ENCODE assay signal across 8 cellular contexts in genomic region chr12:131897276-131897675, GRCh38. TPM values are rescaled to one million over a fixed set of nuclear protein-coding genes. Genes with fewer than 3 reads are reported as not detected.
DNase-seq lines count a peak whose midpoint lies in the region; ATAC-seq and TF ChIP-seq lines count a peak whose summit lies in the region.

No MANE protein-coding gene starts in this region.

- peaks cover 0 to 2% of the 10 kb centered on the region in 2 donors for H3K27me3 Mint-ChIP-seq in CD8-positive, alpha-beta memory T cell
- no peaks in the 10 kb centered on the region for H3K27me3 Mint-ChIP-seq in T-helper 17 cell

- DNase-seq in CD8-positive, alpha-beta memory T cell, result no peak
- DNase-seq in T-helper 17 cell (no peak), left ventricle myocardium inferior (no peak), KG1 (lab: John Stamatoyannopoulos, UW) (no peak), smooth muscle cell (lab: John Stamatoyannopoulos, UW; ENCODE audit: unreplicated experiment) (no peak), NCI-H345 treated with DMSO at 0.1 percent for 48 hours (lab: John Stamatoyannopoulos, UW; ENCODE audit: unreplicated experiment) (no peak), activated gamma-delta T cell (lab: John Stamatoyannopoulos, UW) (no peak)

- H3K9me3 ChIP-seq in CD8-positive, alpha-beta memory T cell (ENCODE audit: low read length), result no peaks in the 10 kb centered on the region
- H3K9me3 ChIP-seq in T-helper 17 cell (ENCODE audit: control insufficient read depth, low read length, poor library complexity, severe bottlenecking) (no peaks in the 10 kb centered on the region), left ventricle myocardium inferior (replicated peaks) (no peaks in the 10 kb centered on the region), smooth muscle cell (replicated peaks; ENCODE audit: low read depth) (no peaks in the 10 kb centered on the region)

- TF ChIP-seq CTCF in left ventricle myocardium inferior (IDR thresholded peaks at IDR 0.05; ENCODE audit: borderline replicate concordance) (no peak), smooth muscle cell (IDR thresholded peaks at IDR 0.05; ENCODE audit: borderline replicate concordance, insufficient read depth, poor library complexity, severe bottlenecking) (no peak)

- POLR2A ChIA-PET in CD8-positive, alpha-beta memory T cell (lab: Charles Lee), result no interaction called here

- no peaks in the 10 kb centered on the region for H3K27me3 ChIP-seq in CD8-positive, alpha-beta memory T cell (ENCODE audit: insufficient read depth, low read length, poor library complexity, severe bottlenecking)
- H3K27me3 ChIP-seq in left ventricle myocardium inferior (ENCODE audit: low read depth) (no peaks in the 10 kb centered on the region), rectal smooth muscle tissue (ENCODE audit: control insufficient read depth, insufficient read depth, low read length) (no peaks in the 10 kb centered on the region), smooth muscle cell (ENCODE audit: low read depth) (no peaks in the 10 kb centered on the region)

- H3K4me2 ChIP-seq in smooth muscle cell, result no peak overlapping the region

- H3K36me3 Mint-ChIP-seq in CD8-positive, alpha-beta memory T cell, result peaks cover 0 to 9% (median 1%) of the 10 kb centered on the region in 3 donors
- H3K36me3 Mint-ChIP-seq in T-helper 17 cell (ENCODE audit: low read depth), result no peaks in the 10 kb centered on the region

- H3K9me3 Mint-ChIP-seq in CD8-positive, alpha-beta memory T cell, result no peaks in the 10 kb centered on the region

- H4K20me1 ChIP-seq in smooth muscle cell (ENCODE audit: low read depth), result peaks cover 70% of the 10 kb centered on the region

- H3K4me1 ChIP-seq in CD8-positive, alpha-beta memory T cell (ENCODE audit: insufficient read depth, low read length), result peaks cover 16% of the 10 kb centered on the region
- H3K4me1 ChIP-seq in left ventricle myocardium inferior, result peaks cover 71% of the 10 kb centered on the region
- H3K4me1 ChIP-seq in rectal smooth muscle tissue (ENCODE audit: control insufficient read depth, insufficient read depth, low read length), result peaks cover 12% of the 10 kb centered on the region
- H3K4me1 ChIP-seq in smooth muscle cell (ENCODE audit: low read depth), result peaks cover 16% of the 10 kb centered on the region

- H3F3A ChIP-seq in smooth muscle cell (ENCODE audit: low read depth), result peaks cover 4% of the 10 kb centered on the region

- no peak for ATAC-seq in T-helper 17 cell

- peak overlapping the region; percentile 34 to 82 (median 53) for H3K4me3 Mint-ChIP-seq in CD8-positive, alpha-beta memory T cell
- H3K4me3 Mint-ChIP-seq in T-helper 17 cell, result peak overlapping the region; percentile 93

- H3K27ac Mint-ChIP-seq in CD8-positive, alpha-beta memory T cell, result peak overlapping the region in 3 of 8 donors; percentile 36 to 64 (median 60)
- H3K27ac Mint-ChIP-seq in T-helper 17 cell, result peak overlapping the region; percentile 41

- H2AFZ ChIP-seq in smooth muscle cell (ENCODE audit: low read depth), result no peak overlapping the region

- H3K4me1 Mint-ChIP-seq in CD8-positive, alpha-beta memory T cell, result peaks cover 9 to 39% (median 17%) of the 10 kb centered on the region in 3 donors
- H3K4me1 Mint-ChIP-seq in T-helper 17 cell, result peaks cover 21% of the 10 kb centered on the region

- H3K36me3 ChIP-seq in CD8-positive, alpha-beta memory T cell (ENCODE audit: insufficient read depth, low read length), result no peaks in the 10 kb centered on the region
- peaks cover 19% of the 10 kb centered on the region for H3K36me3 ChIP-seq in left ventricle myocardium inferior
- peaks cover 3% of the 10 kb centered on the region for H3K36me3 ChIP-seq in rectal smooth muscle tissue (ENCODE audit: control insufficient read depth, insufficient read depth, low read length)
- no peaks in the 10 kb centered on the region for H3K36me3 ChIP-seq in smooth muscle cell (ENCODE audit: low read depth)

- H3K79me2 ChIP-seq in smooth muscle cell (ENCODE audit: low read depth), result peaks cover 66% of the 10 kb centered on the region

- WGBS in smooth muscle cell (ENCODE audit: low lambda C conversion rate), result 98% methylated on average over 16 of the region's 18 CpGs

- H3K4me3 ChIP-seq in CD8-positive, alpha-beta memory T cell (ENCODE audit: low read length), result no peak overlapping the region
- H3K4me3 ChIP-seq in left ventricle myocardium inferior (peak overlapping the region; percentile 79), rectal smooth muscle tissue (ENCODE audit: low read length) (no peak overlapping the region), smooth muscle cell (no peak overlapping the region)

- intact Hi-C loops in left ventricle myocardium inferior (cut with micrococcal nuclease), result no loop called here

- H3K27ac ChIP-seq in CD8-positive, alpha-beta memory T cell (ENCODE audit: low read depth, low read length), result no peak overlapping the region
- H3K27ac ChIP-seq in left ventricle myocardium inferior (replicated peaks) (peak overlapping the region; percentile 99), rectal smooth muscle tissue (ENCODE audit: low read depth, low read length) (peak overlapping the region; percentile 100), smooth muscle cell (ENCODE audit: low read depth) (no peak overlapping the region)

- CTCF ChIA-PET in CD8-positive, alpha-beta memory T cell (lab: Charles Lee), result no interaction called here

- H3K9ac ChIP-seq in rectal smooth muscle tissue (ENCODE audit: low read length) (no peak overlapping the region), smooth muscle cell (ENCODE audit: low read depth) (no peak overlapping the region)

RNA-seq across cellular contexts. Expression of gene ULK1, which starts 2.9 kb away (rescaled TPM):
- 10 to 100 TPM; 18.7 to 22.8 TPM for total RNA-seq in CD8-positive, alpha-beta memory T cell
- 0.98 TPM for polyA plus RNA-seq in CD8-positive, alpha-beta memory T cell
- 10 to 100 TPM; 91.9 to 97.2 TPM for total RNA-seq in T-helper 17 cell
- total RNA-seq in left ventricle myocardium inferior, result 57.4 TPM
- 8.1 and 10.5 TPM in 2 replicates for total RNA-seq in smooth muscle cell
- polyA plus RNA-seq in smooth muscle cell, result 8.5 and 19.9 TPM in 2 replicates

RNA-seq across cellular contexts. Expression of gene PUS1, which starts 31.8 kb away (rescaled TPM):
- total RNA-seq in CD8-positive, alpha-beta memory T cell, result 100 to 1,000 TPM; 101 to 107 TPM
- polyA plus RNA-seq in CD8-positive, alpha-beta memory T cell, result 25.0 TPM
- total RNA-seq in T-helper 17 cell, result 10 to 100 TPM; 23.6 TPM
- 7.7 TPM for total RNA-seq in left ventricle myocardium inferior
- 2.6 and 22.2 TPM in 2 replicates for total RNA-seq in smooth muscle cell
- 6.6 and 18.5 TPM in 2 replicates for polyA plus RNA-seq in smooth muscle cell

RNA-seq across cellular contexts. Expression of gene EP400, which starts 52.5 kb away (rescaled TPM):
- 10 to 100 TPM; 47.9 to 48.8 TPM for total RNA-seq in CD8-positive, alpha-beta memory T cell
- polyA plus RNA-seq in CD8-positive, alpha-beta memory T cell, result 4.3 TPM
- total RNA-seq in T-helper 17 cell (10 to 100 TPM; 67.4 to 79.0 TPM), left ventricle myocardium inferior (15.3 TPM), smooth muscle cell (10.9 and 13.6 TPM in 2 replicates)
- 6.6 and 9.8 TPM in 2 replicates for polyA plus RNA-seq in smooth muscle cell

Comparison
In these comparisons a context has a peak if more than half of its experiments do, and no peak if none do; other contexts are left out.
1. H3K27ac ChIP-seq: peak in left ventricle myocardium inferior (single experiment) and rectal smooth muscle tissue (single experiment); none in CD8-positive, alpha-beta memory T cell (single experiment) and smooth muscle cell (single experiment).